In the genomic region with DNA sequence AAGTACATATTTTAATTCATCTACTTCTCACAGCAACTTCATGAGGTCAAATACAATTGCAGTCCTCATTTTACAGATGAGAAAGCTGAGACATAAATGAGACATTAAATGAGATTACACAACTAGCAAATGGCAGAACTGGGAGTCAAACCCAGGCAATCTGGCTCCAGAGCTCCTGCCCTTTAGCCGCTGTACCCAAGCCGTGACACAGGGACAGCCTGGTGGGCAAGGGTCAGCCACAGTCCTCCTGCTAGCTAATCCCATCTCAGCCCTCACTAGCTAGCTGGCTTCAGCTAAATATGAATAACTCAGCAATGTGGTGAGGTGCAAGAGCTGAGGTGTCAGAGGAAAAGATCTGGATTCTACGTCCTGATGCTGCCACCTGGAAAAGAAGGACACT, we compare ENCODE assay signal across 1 cellular context.
TF ChIP-seq lines count a peak whose summit lies in the region.

No MANE protein-coding gene starts in this region.

TF ChIP-seq in IMR-90, 13 proteins besides CTCF, POLR2A, EP300 and RAD21:
- TF ChIP-seq CEBPB (IDR thresholded peaks at IDR 0.05; ENCODE audit: low read depth, low read length) (no peak), SMC3 (IDR thresholded peaks at IDR 0.05; ENCODE audit: low read depth, low read length) (no peak), RFX5 (IDR thresholded peaks at IDR 0.05; ENCODE audit: low read depth, low read length) (no peak), ELK1 (IDR thresholded peaks at IDR 0.05; ENCODE audit: borderline replicate concordance, low read depth, low read length) (no peak), MAFK (IDR thresholded peaks at IDR 0.05; ENCODE audit: low read depth, low read length) (no peak), RCOR1 (IDR thresholded peaks at IDR 0.05; ENCODE audit: insufficient replicate concordance, low read length) (no peak), NFE2L2 (IDR thresholded peaks at IDR 0.05; ENCODE audit: low read depth, low read length) (no peak), BHLHE40 (IDR thresholded peaks at IDR 0.05; ENCODE audit: low read depth, low read length) (no peak), MAZ (IDR thresholded peaks at IDR 0.05; ENCODE audit: borderline replicate concordance, low read depth, low read length) (no peak)
- TF ChIP-seq, protein P1, sequence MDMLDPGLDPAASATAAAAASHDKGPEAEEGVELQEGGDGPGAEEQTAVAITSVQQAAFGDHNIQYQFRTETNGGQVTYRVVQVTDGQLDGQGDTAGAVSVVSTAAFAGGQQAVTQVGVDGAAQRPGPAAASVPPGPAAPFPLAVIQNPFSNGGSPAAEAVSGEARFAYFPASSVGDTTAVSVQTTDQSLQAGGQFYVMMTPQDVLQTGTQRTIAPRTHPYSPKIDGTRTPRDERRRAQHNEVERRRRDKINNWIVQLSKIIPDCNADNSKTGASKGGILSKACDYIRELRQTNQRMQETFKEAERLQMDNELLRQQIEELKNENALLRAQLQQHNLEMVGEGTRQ (IDR thresholded peaks at IDR 0.05; ENCODE audit: low read depth, low read length) = no peak
TF ChIP-seq in IMR-90: peak in this region for 0.
